ENCODE assay signal across 1 cellular context in the genomic region with DNA sequence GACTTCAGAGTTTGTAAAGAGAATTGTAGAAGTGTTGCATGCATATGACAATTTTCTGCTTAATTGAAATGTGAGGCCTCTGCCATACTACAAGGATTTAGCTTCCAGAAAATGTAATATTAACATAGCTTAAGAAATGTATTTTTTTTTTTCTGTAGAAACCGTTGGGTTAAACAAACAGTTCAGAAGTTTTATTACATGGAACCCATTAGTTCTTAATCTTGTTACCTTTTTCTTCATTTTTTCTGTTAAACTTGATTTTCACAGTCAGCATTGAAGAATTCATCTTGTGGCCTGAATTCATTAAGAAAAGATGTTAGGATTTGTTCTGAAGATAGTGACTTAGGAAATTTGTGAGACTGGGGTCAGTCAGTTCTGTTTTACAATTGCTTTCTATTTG.
TF ChIP-seq lines count a peak whose summit lies in the region.

No MANE protein-coding gene starts in this region.

TF ChIP-seq in WTC11, 78 proteins besides CTCF, POLR2A, EP300 and RAD21 (continued from another document):
- TF ChIP-seq, protein P1, sequence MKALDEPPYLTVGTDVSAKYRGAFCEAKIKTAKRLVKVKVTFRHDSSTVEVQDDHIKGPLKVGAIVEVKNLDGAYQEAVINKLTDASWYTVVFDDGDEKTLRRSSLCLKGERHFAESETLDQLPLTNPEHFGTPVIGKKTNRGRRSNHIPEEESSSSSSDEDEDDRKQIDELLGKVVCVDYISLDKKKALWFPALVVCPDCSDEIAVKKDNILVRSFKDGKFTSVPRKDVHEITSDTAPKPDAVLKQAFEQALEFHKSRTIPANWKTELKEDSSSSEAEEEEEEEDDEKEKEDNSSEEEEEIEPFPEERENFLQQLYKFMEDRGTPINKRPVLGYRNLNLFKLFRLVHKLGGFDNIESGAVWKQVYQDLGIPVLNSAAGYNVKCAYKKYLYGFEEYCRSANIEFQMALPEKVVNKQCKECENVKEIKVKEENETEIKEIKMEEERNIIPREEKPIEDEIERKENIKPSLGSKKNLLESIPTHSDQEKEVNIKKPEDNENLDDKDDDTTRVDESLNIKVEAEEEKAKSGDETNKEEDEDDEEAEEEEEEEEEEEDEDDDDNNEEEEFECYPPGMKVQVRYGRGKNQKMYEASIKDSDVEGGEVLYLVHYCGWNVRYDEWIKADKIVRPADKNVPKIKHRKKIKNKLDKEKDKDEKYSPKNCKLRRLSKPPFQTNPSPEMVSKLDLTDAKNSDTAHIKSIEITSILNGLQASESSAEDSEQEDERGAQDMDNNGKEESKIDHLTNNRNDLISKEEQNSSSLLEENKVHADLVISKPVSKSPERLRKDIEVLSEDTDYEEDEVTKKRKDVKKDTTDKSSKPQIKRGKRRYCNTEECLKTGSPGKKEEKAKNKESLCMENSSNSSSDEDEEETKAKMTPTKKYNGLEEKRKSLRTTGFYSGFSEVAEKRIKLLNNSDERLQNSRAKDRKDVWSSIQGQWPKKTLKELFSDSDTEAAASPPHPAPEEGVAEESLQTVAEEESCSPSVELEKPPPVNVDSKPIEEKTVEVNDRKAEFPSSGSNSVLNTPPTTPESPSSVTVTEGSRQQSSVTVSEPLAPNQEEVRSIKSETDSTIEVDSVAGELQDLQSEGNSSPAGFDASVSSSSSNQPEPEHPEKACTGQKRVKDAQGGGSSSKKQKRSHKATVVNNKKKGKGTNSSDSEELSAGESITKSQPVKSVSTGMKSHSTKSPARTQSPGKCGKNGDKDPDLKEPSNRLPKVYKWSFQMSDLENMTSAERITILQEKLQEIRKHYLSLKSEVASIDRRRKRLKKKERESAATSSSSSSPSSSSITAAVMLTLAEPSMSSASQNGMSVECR (CRISPR knock-in tag; IDR thresholded peaks at IDR 0.05; ENCODE audit: borderline replicate concordance): no peak
- no peak for TF ChIP-seq RELA (CRISPR knock-in tag; IDR thresholded peaks at IDR 0.05; ENCODE audit: borderline replicate concordance)
- TF ChIP-seq, protein P2, sequence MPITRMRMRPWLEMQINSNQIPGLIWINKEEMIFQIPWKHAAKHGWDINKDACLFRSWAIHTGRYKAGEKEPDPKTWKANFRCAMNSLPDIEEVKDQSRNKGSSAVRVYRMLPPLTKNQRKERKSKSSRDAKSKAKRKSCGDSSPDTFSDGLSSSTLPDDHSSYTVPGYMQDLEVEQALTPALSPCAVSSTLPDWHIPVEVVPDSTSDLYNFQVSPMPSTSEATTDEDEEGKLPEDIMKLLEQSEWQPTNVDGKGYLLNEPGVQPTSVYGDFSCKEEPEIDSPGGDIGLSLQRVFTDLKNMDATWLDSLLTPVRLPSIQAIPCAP (CRISPR knock-in tag; IDR thresholded peaks at IDR 0.05): no peak
- no peak for TF ChIP-seq GABPB1 (CRISPR knock-in tag; IDR thresholded peaks at IDR 0.05)
